28 cellular contexts compared by ENCODE assay signal in the genomic region with DNA sequence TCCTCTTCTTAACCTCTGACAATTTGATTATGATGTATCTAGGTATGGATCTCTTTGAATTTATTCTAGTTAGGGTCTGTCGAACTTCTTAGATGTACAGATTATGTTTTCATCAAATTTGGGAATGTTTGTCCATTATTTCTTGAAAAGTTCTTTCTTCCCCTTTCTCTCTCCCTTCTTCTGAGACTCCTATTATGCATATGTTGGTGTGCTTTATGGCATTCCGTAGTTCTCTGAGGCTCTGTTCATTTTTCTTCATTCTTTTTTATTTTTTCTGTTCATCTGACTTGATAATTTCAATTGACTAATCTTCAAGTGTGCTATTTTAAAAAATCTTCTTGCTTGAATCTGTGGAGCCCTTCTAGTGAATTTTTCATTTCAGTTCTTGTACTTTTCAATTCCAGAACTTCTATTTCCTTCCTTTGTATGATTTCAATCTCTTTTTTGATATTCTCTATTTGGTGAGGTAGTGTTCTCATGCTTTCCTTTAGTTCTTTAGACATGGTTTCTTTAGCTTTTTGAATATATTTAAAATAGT.
"Had no signal": no experiment of that assay in that cellular context is flagged by ENCODE, and none has a peak within 500 bp of the region (broad histone marks: within the 10 kb centered on the region; RNA-seq: fewer than 3 reads in every experiment).

No MANE protein-coding gene starts in this region.

- H3K27ac ChIP-seq: neural progenitor cell, ovary, parathyroid adenoma, psoas muscle, right lobe of liver, sigmoid colon, stomach, thoracic aorta, thyroid gland, tibial nerve, upper lobe of left lung, vagina had no signal

- H3K36me3 Mint-ChIP-seq: neural progenitor cell; stimulated activated effector memory CD8-positive, alpha-beta T cell treated with anti-CD3 and anti-CD28 coated beads, Interleukin-12 subunit alpha, Interleukin-12 subunit beta, amount 100 ng/mL, for 72 hours had no signal

- DNase-seq: natural killer cell; occipital lobe; ovary; posterior cingulate gyrus; psoas muscle; right cardiac atrium; right lobe of liver; sigmoid colon; small intestine; stimulated activated CD4-positive, alpha-beta T cell treated with anti-CD3 and anti-CD28 coated beads, Interleukin-15, amount 100 ng/mL, for 24 hours; stimulated activated CD4-positive, alpha-beta T cell treated with anti-CD3 and anti-CD28 coated beads, Interleukin-2, amount 100 ng/mL, for 24 hours; stimulated activated CD4-positive, alpha-beta T cell treated with anti-CD3 and anti-CD28 coated beads, Interleukin-2, amount 100 ng/mL, for 48 hours; stimulated activated CD4-positive, alpha-beta T cell treated with anti-CD3 and anti-CD28 coated beads, Interleukin-4, amount 100 ng/mL, for 24 hours; stimulated activated naive B cell treated with anti-CD40 and anti-IgM and Interleukin-4, amounts not matched to agents 10 μg/mL and 1 μg/mL and 100 μg/mL, for 72 hours; stimulated activated naive CD4-positive, alpha-beta T cell treated with Interleukin-2 at 50 U/mL for 16 hours; stomach; thyroid gland; trophoblast cell; upper lobe of left lung had no signal

- H3K4me1 ChIP-seq: neural progenitor cell, parathyroid adenoma, psoas muscle, right lobe of liver, sigmoid colon, thyroid gland, tibial nerve, upper lobe of left lung had no signal

- H3K4me1 Mint-ChIP-seq: natural killer cell; nephron; neural progenitor cell; stimulated activated effector memory CD8-positive, alpha-beta T cell treated with anti-CD3 and anti-CD28 coated beads, Interleukin-12 subunit alpha, Interleukin-12 subunit beta, amount 100 ng/mL, for 72 hours; stimulated activated naive B cell treated with anti-CD40 and anti-IgM and Interleukin-4, amounts not matched to agents 10 μg/mL and 1 μg/mL and 100 μg/mL, for 72 hours had no signal

- ATAC-seq: natural killer cell; psoas muscle; right cardiac atrium; right lobe of liver; stimulated activated effector memory CD8-positive, alpha-beta T cell treated with anti-CD3 and anti-CD28 coated beads, Interleukin-12 subunit alpha, Interleukin-12 subunit beta, amount 100 ng/mL, for 72 hours; stimulated activated naive B cell treated with anti-CD40 and anti-IgM and Interleukin-4, amounts not matched to agents 10 μg/mL and 1 μg/mL and 100 μg/mL, for 72 hours had no signal

- H3K27me3 Mint-ChIP-seq: progenitor cell of endocrine pancreas had no signal

- H3K4me3 Mint-ChIP-seq: natural killer cell; nephron; neural progenitor cell; stimulated activated effector memory CD8-positive, alpha-beta T cell treated with anti-CD3 and anti-CD28 coated beads, Interleukin-12 subunit alpha, Interleukin-12 subunit beta, amount 100 ng/mL, for 72 hours; stimulated activated naive B cell treated with anti-CD40 and anti-IgM and Interleukin-4, amounts not matched to agents 10 μg/mL and 1 μg/mL and 100 μg/mL, for 72 hours; stimulated activated naive CD8-positive, alpha-beta T cell treated with anti-CD3 and anti-CD28 coated beads, Interleukin-15, Interleukin-2, amounts not matched to agents 100 ng/mL and 50 ng/mL, for 24 hours had no signal

- H3K9me3 ChIP-seq: ovary, right lobe of liver, thyroid gland, vagina had no signal

- H3K4me3 ChIP-seq: neural progenitor cell, ovary, psoas muscle, right lobe of liver, sigmoid colon, stomach, thoracic aorta, thyroid gland, tibial nerve, upper lobe of left lung, vagina had no signal

- H3K27ac Mint-ChIP-seq: natural killer cell; nephron; neural progenitor cell; progenitor cell of endocrine pancreas; stimulated activated effector memory CD8-positive, alpha-beta T cell treated with anti-CD3 and anti-CD28 coated beads, Interleukin-12 subunit alpha, Interleukin-12 subunit beta, amount 100 ng/mL, for 72 hours; stimulated activated naive B cell treated with anti-CD40 and anti-IgM and Interleukin-4, amounts not matched to agents 10 μg/mL and 1 μg/mL and 100 μg/mL, for 72 hours; stimulated activated naive CD8-positive, alpha-beta T cell treated with anti-CD3 and anti-CD28 coated beads, Interleukin-15, Interleukin-2, amounts not matched to agents 100 ng/mL and 50 ng/mL, for 24 hours had no signal

- H3K36me3 ChIP-seq: neural progenitor cell, ovary, right lobe of liver, sigmoid colon, stomach, thoracic aorta, thyroid gland, tibial nerve, upper lobe of left lung, vagina had no signal
